ENCODE assay signal across 29 cellular contexts in the genomic region with DNA sequence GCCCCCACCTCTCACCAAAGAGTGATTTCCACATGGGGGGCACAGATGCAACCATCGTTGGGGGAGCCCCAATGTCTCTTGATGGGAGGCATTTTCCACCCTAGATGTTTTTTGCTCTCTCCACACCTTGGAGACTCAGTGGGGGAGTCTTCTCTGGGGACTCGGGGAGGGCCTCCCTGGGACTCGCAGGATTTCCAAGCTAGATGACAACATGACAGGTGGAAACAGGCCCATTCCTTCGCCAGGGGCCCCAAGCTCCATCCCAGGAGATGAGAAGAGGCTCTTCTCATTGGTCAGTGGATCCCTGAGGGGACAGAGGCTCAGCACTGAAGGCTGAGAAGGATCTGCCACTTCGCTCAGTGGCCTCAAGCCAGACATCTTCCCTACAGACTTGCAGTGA. TPM values are rescaled to one million over a fixed set of nuclear protein-coding genes. Genes with fewer than 3 reads are reported as not detected.
DNase-seq lines count a peak whose midpoint lies in the region; ATAC-seq, FAIRE-seq and TF ChIP-seq lines count a peak whose summit lies in the region.
"Had no signal": no experiment of that assay in that cellular context is flagged by ENCODE, and none has a peak within 500 bp of the region (broad histone marks: within the 10 kb centered on the region; RNA-seq: fewer than 3 reads in every experiment).

No MANE protein-coding gene starts in this region.

- H3K27me3 Mint-ChIP-seq in activated CD8-positive, alpha-beta memory T cell treated with anti-CD3 and anti-CD28 coated beads, Interleukin-2, amount 10 ng/mL, durations not matched to agents 7 days and 5 days = peaks cover under 1% of the 10 kb centered on the region

- H3K36me3 Mint-ChIP-seq in activated CD8-positive, alpha-beta memory T cell treated with anti-CD3 and anti-CD28 coated beads, Interleukin-2, amount 10 ng/mL, durations not matched to agents 7 days and 5 days = no peaks in the 10 kb centered on the region

- intact Hi-C loops in sigmoid colon (cut with DNase I) = no loop called here

- H3K9me3 ChIP-seq in sigmoid colon (no peaks in the 10 kb centered on the region), small intestine (ENCODE audit: control insufficient read depth, low read depth) (no peaks in the 10 kb centered on the region)
- H3K9me3 ChIP-seq: A549; BE2C; BLaER1 treated with 17β-estradiol and CSF1 and Interleukin-3, amounts not matched to agents 10 nM and 100 nM had no signal

- peak; percentile 41 for DNase-seq in activated CD8-positive, alpha-beta memory T cell treated with anti-CD3 and anti-CD28 coated beads for 24 hours
- no peak for DNase-seq in activated CD8-positive, alpha-beta memory T cell treated with anti-CD3 and anti-CD28 coated beads, Interleukin-2, amount 10 ng/mL, durations not matched to agents 7 days and 5 days
- DNase-seq in left lobe of liver (ENCODE audit: low spot score) (peak; percentile 35), sigmoid colon (peak; percentile 15), small intestine (no peak), A172 (ENCODE audit: low spot score) (no peak)
- DNase-seq: ACHN; AML-193; BE2C; CD4-positive, alpha-beta T cell; CD8-positive, alpha-beta memory T cell; DMS 273 treated with DMSO at 0.1 percent for 48 hours; DMS53; DMS79 treated with DMSO at 0.1 percent for 48 hours; GF-D8; H9 had no signal

- H3K9me3 Mint-ChIP-seq in activated CD8-positive, alpha-beta memory T cell treated with anti-CD3 and anti-CD28 coated beads, Interleukin-2, amount 10 ng/mL, durations not matched to agents 7 days and 5 days (ENCODE audit: low read depth) = no peaks in the 10 kb centered on the region
- H3K9me3 Mint-ChIP-seq: CD4-positive, alpha-beta T cell; CD8-positive, alpha-beta memory T cell had no signal

- FAIRE-seq in small intestine (lab: Jason Lieb, UNC) = no peak
- FAIRE-seq: A549, D721Med, GM12891, GM18507 had no signal

- H3K36me3 ChIP-seq in sigmoid colon = no peaks in the 10 kb centered on the region
- H3K36me3 ChIP-seq in small intestine (ENCODE audit: control insufficient read depth in 2 of 2, insufficient read depth in 2 of 2, low read length in 2 of 2) = no peaks in the 10 kb centered on the region
- H3K36me3 ChIP-seq: BE2C; BLaER1 treated with 17β-estradiol and CSF1 and Interleukin-3, amounts not matched to agents 10 nM and 100 nM had no signal

- H3K27me3 ChIP-seq in sigmoid colon (no peaks in the 10 kb centered on the region), small intestine (ENCODE audit: control insufficient read depth in 2 of 2, insufficient read depth in 2 of 2, low read length in 2 of 2) (peaks cover 0 to 2% of the 10 kb centered on the region in 2 donors)
- H3K27me3 ChIP-seq: BLaER1 treated with 17β-estradiol and CSF1 and Interleukin-3, amounts not matched to agents 10 nM and 100 nM had no signal

- no peak for TF ChIP-seq CTCF in sigmoid colon (IDR thresholded peaks at IDR 0.05)

- no peak for TF ChIP-seq EP300 in sigmoid colon (IDR thresholded peaks at IDR 0.05)

- H3K4me1 Mint-ChIP-seq in activated CD8-positive, alpha-beta memory T cell treated with anti-CD3 and anti-CD28 coated beads, Interleukin-2, amount 10 ng/mL, durations not matched to agents 7 days and 5 days = peaks cover 20% of the 10 kb centered on the region
- H3K4me1 Mint-ChIP-seq: GM23338, H9 had no signal

- no peak for TF ChIP-seq POLR2A in sigmoid colon (IDR thresholded peaks at IDR 0.05)

- WGBS in sigmoid colon, 2 donors = 62 to 75% methylated on average over 5 of the region's 5 CpGs
- WGBS in small intestine, 3 donors = 61 to 69% (median 62%) methylated on average over 5 of the region's 5 CpGs

- no peak overlapping the region for H3K4me3 ChIP-seq in sigmoid colon
- no peak overlapping the region for H3K4me3 ChIP-seq in small intestine (ENCODE audit: low read depth in 1 of 2, low read length in 2 of 2)
- H3K4me3 ChIP-seq: A549; BLaER1 treated with 17β-estradiol and CSF1 and Interleukin-3, amounts not matched to agents 10 nM and 100 nM; GM23338 had no signal

- H3K4me1 ChIP-seq in sigmoid colon = no peaks in the 10 kb centered on the region
- H3K4me1 ChIP-seq in small intestine (ENCODE audit: control insufficient read depth in 2 of 2, insufficient read depth in 1 of 2, low read depth in 1 of 2, low read length in 1 of 2) = no peaks in the 10 kb centered on the region
- H3K4me1 ChIP-seq: A549, BE2C had no signal

- ATAC-seq in activated CD8-positive, alpha-beta memory T cell treated with anti-CD3 and anti-CD28 coated beads, Interleukin-2, amount 10 ng/mL, durations not matched to agents 7 days and 5 days = no peak
- no peak for ATAC-seq in left lobe of liver
- ATAC-seq in HG03097 (IDR thresholded peaks at IDR 0.05; ENCODE audit: low FRiP score, unreplicated experiment) = no peak
- ATAC-seq: A549, GM23338, HCT116 had no signal

- no peak overlapping the region for H3K27ac Mint-ChIP-seq in activated CD8-positive, alpha-beta memory T cell treated with anti-CD3 and anti-CD28 coated beads, Interleukin-2, amount 10 ng/mL, durations not matched to agents 7 days and 5 days
- H3K27ac Mint-ChIP-seq: CD4-positive, alpha-beta T cell; GM23338; H9 had no signal

- H3K27ac ChIP-seq in sigmoid colon (no peak overlapping the region), small intestine (ENCODE audit: low read depth in 1 of 2, low read length in 1 of 2) (no peak overlapping the region)
- H3K27ac ChIP-seq: 22Rv1; A549; BLaER1 treated with 17β-estradiol and CSF1 and Interleukin-3, amounts not matched to agents 10 nM and 100 nM had no signal

- no peak overlapping the region for H3K4me3 Mint-ChIP-seq in activated CD8-positive, alpha-beta memory T cell treated with anti-CD3 and anti-CD28 coated beads, Interleukin-2, amount 10 ng/mL, durations not matched to agents 7 days and 5 days
- H3K4me3 Mint-ChIP-seq: CD14-positive monocyte; CD4-positive, alpha-beta T cell; CD8-positive, alpha-beta memory T cell; GM23338; H9 had no signal

- CTCF ChIA-PET in activated CD8-positive, alpha-beta memory T cell treated with anti-CD3 and anti-CD28 coated beads, Interleukin-2, amount 10 ng/mL, durations not matched to agents 7 days and 5 days (lab: Charles Lee) = no interaction called here

RNA-seq across cellular contexts. Expression of a gene that starts 12.7 kb away (rescaled TPM):
- under 1 TPM; 0.42 to 0.70 TPM for total RNA-seq in activated CD8-positive, alpha-beta memory T cell treated with anti-CD3 and anti-CD28 coated beads, Interleukin-2, amount 10 ng/mL, durations not matched to agents 7 days and 5 days
- total RNA-seq in left lobe of liver (not detected), sigmoid colon (not detected)
- polyA plus RNA-seq in sigmoid colon (under 1 TPM in 1 of 3 donors, not detected in 2; 0.45 TPM), small intestine (under 1 TPM in 1 of 3 donors, not detected in 2; 0.10 TPM)
- total RNA-seq in A172 (2014; rRNA removed; shearing (Covaris generic)) = not detected in 2 replicates
- total RNA-seq: CD4-positive, alpha-beta T cell; CD8-positive, alpha-beta memory T cell; Daoy; G401; GM23338; H4; H9 had no signal
- polyA plus RNA-seq: A549, GM23338 had no signal

RNA-seq across cellular contexts. Expression of a gene that starts 21.1 kb away (rescaled TPM):
- under 1 TPM; 0.19 to 0.47 TPM for total RNA-seq in activated CD8-positive, alpha-beta memory T cell treated with anti-CD3 and anti-CD28 coated beads, Interleukin-2, amount 10 ng/mL, durations not matched to agents 7 days and 5 days
- total RNA-seq in left lobe of liver = not detected
- total RNA-seq in sigmoid colon = not detected
- under 1 TPM in 1 of 3 donors, not detected in 2; 0.06 TPM for polyA plus RNA-seq in sigmoid colon
- polyA plus RNA-seq in small intestine = under 1 TPM in 1 of 3 donors, not detected in 2; 0.04 TPM
- total RNA-seq in A172 (2014; rRNA removed; shearing (Covaris generic)) = not detected in 2 replicates
- total RNA-seq: CD4-positive, alpha-beta T cell; Daoy; G401; GM23338; H4; H9 had no signal
- polyA plus RNA-seq: A549, CD14-positive monocyte, GM23338 had no signal

RNA-seq across cellular contexts. Expression of a gene that starts 25.6 kb away (rescaled TPM):
- total RNA-seq in activated CD8-positive, alpha-beta memory T cell treated with anti-CD3 and anti-CD28 coated beads, Interleukin-2, amount 10 ng/mL, durations not matched to agents 7 days and 5 days = 1 to 10 TPM in 1 of 2 experiments, under 1 TPM in 1; 0.28 to 1.0 TPM
- total RNA-seq in left lobe of liver = not detected
- total RNA-seq in sigmoid colon = not detected
- under 1 TPM in 1 of 3 donors, not detected in 2; 0.04 TPM for polyA plus RNA-seq in sigmoid colon
- not detected for polyA plus RNA-seq in small intestine
- not detected in 2 replicates for total RNA-seq in A172 (2014; rRNA removed; shearing (Covaris generic))
- total RNA-seq: CD4-positive, alpha-beta T cell; Daoy; G401; GM23338; H4; H9 had no signal
- polyA plus RNA-seq: A549, GM23338 had no signal

RNA-seq across cellular contexts. Expression of a gene that starts 41.8 kb away (rescaled TPM):
- under 1 TPM; 0.30 to 0.99 TPM for total RNA-seq in activated CD8-positive, alpha-beta memory T cell treated with anti-CD3 and anti-CD28 coated beads, Interleukin-2, amount 10 ng/mL, durations not matched to agents 7 days and 5 days
- not detected for total RNA-seq in left lobe of liver
- total RNA-seq in sigmoid colon = not detected
- polyA plus RNA-seq in sigmoid colon = under 1 TPM in 1 of 3 donors, not detected in 2; 0.10 TPM
- polyA plus RNA-seq in small intestine = under 1 TPM in 1 of 3 donors, not detected in 2; 0.04 TPM
- not detected in 2 replicates for total RNA-seq in A172 (2014; rRNA removed; shearing (Covaris generic))
- total RNA-seq: CD8-positive, alpha-beta memory T cell; Daoy; G401; GM23338; H4; H9 had no signal
- polyA plus RNA-seq: A549, CD14-positive monocyte, GM23338 had no signal

RNA-seq across cellular contexts. Expression of a gene that starts 52.4 kb away (rescaled TPM):
- total RNA-seq in activated CD8-positive, alpha-beta memory T cell treated with anti-CD3 and anti-CD28 coated beads, Interleukin-2, amount 10 ng/mL, durations not matched to agents 7 days and 5 days = 1 to 10 TPM in 1 of 2 experiments, under 1 TPM in 1; 0.30 to 1.2 TPM
- total RNA-seq in left lobe of liver (not detected), sigmoid colon (not detected)
- polyA plus RNA-seq in sigmoid colon (under 1 TPM in 1 of 3 donors, not detected in 2; 0.07 TPM), small intestine (not detected)
- total RNA-seq in A172 (2014; rRNA removed; shearing (Covaris generic)) = not detected in 2 replicates
- total RNA-seq: CD4-positive, alpha-beta T cell; Daoy; G401; GM23338; H4; H9 had no signal
- polyA plus RNA-seq: A549, CD14-positive monocyte, GM23338 had no signal

Comparison
In these comparisons a context has a peak if more than half of its experiments do, and no peak if none do; other contexts are left out.
1. DNase-seq: peak in activated CD8-positive, alpha-beta memory T cell treated with anti-CD3 and anti-CD28 coated beads for 24 hours (single experiment), left lobe of liver (single experiment) and sigmoid colon (single experiment); none in activated CD8-positive, alpha-beta memory T cell treated with anti-CD3 and anti-CD28 coated beads, Interleukin-2, amount 10 ng/mL, durations not matched to agents 7 days and 5 days (single experiment), small intestine (single experiment) and A172 (single experiment).